In the genomic region with DNA sequence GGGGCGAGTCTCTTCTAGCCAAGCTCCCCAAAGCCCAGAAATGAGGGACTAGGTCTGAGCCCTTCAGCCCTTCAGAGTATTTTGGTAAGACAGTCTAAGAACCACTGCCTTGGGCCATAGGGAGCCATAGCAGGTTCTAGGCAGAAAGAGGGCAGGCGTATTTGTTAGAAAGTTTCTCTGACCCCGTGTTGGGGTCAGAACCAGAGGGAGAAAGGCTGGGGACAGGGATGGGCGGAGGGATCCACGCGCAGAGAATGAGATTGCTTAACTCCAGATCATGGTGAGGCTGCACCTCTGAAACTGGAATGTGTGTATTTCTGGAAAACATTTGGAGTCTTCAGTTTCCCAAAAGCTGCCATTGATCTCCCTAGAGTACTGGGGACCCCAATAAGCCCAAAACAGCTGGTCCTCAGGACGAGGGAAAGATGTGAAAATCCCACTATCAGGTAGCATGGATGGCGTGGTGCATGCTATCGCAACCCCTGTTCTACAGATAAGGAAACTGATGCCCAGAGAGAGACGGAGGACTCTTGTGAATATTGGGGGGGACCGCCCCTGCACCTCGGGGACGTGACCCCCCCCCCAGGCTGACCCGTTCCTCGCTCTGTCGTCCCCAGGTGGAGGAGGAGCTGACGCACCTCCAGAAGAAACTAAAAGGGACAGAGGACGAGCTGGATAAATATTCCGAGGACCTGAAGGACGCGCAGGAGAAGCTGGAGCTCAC, we compare ENCODE assay signal across 8 cellular contexts. TPM values are rescaled to one million over a fixed set of nuclear protein-coding genes. Genes with fewer than 3 reads are reported as not detected.
DNase-seq lines count a peak whose midpoint lies in the region; ATAC-seq and TF ChIP-seq lines count a peak whose summit lies in the region.

No MANE protein-coding gene starts in this region.

- 32 to 33% methylated on average over 21 of the region's 21 CpGs for WGBS in heart right ventricle, 2 donors
- WGBS in body of pancreas, 2 donors = 29 to 32% methylated on average over 19 to 21 of the region's 21 CpGs

- H3K27ac Mint-ChIP-seq in memory B cell = peak overlapping the region; percentile 94

- ATAC-seq in heart right ventricle (no peak), left ventricle myocardium superior (no peak), body of pancreas (no peak), memory B cell (ENCODE audit: low read depth) (no peak), HG02798 (IDR thresholded peaks at IDR 0.05; ENCODE audit: poor library complexity, unreplicated experiment) (no peak), HG03097 (IDR thresholded peaks at IDR 0.05; ENCODE audit: low FRiP score, unreplicated experiment) (no peak)

- H3K36me3 Mint-ChIP-seq in memory B cell = no peaks in the 10 kb centered on the region

- TF ChIP-seq CTCF in heart right ventricle (IDR thresholded peaks at IDR 0.05) (no peak), body of pancreas (IDR thresholded peaks at IDR 0.05) (no peak), vagina (IDR thresholded peaks at IDR 0.05) (no peak)

- H3K27ac ChIP-seq in heart right ventricle (peak overlapping the region; percentile 99 to 100 (median 100)), body of pancreas (peak overlapping the region; percentile 87 to 98 (median 95)), vagina (peak overlapping the region; percentile 99)

- DNase-seq in heart right ventricle (no peak), left ventricle myocardium superior (no peak), body of pancreas (no peak), memory B cell (ENCODE audit: low spot score in 2 of 2) (no peak), vagina (ENCODE audit: extremely low spot score in 2 of 2) (no peak), superior temporal gyrus (ENCODE audit: extremely low spot score) (no peak)

- H3K36me3 ChIP-seq in heart right ventricle (peaks cover 0 to 22% (median 0%) of the 10 kb centered on the region in 9 donors), body of pancreas (replicated peaks in 1 of 2; ENCODE audit: insufficient read depth in 1 of 2, low read depth in 2 of 2) (no peaks in the 10 kb centered on the region), vagina (no peaks in the 10 kb centered on the region)

- peaks cover 33% of the 10 kb centered on the region for H3K4me1 Mint-ChIP-seq in memory B cell

- peak overlapping the region; percentile 88 for H3K4me3 Mint-ChIP-seq in memory B cell

- H3K4me1 ChIP-seq in heart right ventricle = peaks cover 0 to 74% (median 50%) of the 10 kb centered on the region in 9 donors
- peaks cover 31% of the 10 kb centered on the region for H3K4me1 ChIP-seq in body of pancreas
- peaks cover 61% of the 10 kb centered on the region for H3K4me1 ChIP-seq in vagina

- H3K27me3 ChIP-seq in heart right ventricle (peaks cover 0 to 4% (median 0%) of the 10 kb centered on the region in 7 donors), body of pancreas (no peaks in the 10 kb centered on the region), vagina (no peaks in the 10 kb centered on the region)

- no peak for TF ChIP-seq POLR2A in body of pancreas (IDR thresholded peaks at IDR 0.05)
- peak in 1 of 2 donors; percentile 76 for TF ChIP-seq POLR2A in vagina (IDR thresholded peaks at IDR 0.05)

- H3K9me3 ChIP-seq in heart right ventricle (no peaks in the 10 kb centered on the region), body of pancreas (no peaks in the 10 kb centered on the region), vagina (no peaks in the 10 kb centered on the region)

- H3K9me3 Mint-ChIP-seq in memory B cell = no peaks in the 10 kb centered on the region

- intact Hi-C loops in heart right ventricle (cut with DNase I) (loop anchor here in 4 of 10 donors (2.0 to 5.0 kb wide), 3 partner anchors 35 to 238 kb away; a partner anchor contains a TSS), left ventricle myocardium superior (cut with micrococcal nuclease) (no loop called here), body of pancreas (cut with DNase I) (no loop called here), vagina (cut with DNase I) (no loop called here)

- H3K4me3 ChIP-seq in heart right ventricle = peak overlapping the region; percentile 73 to 100 (median 95)
- H3K4me3 ChIP-seq in body of pancreas = peak overlapping the region in 1 of 2 donors; percentile 86
- peak overlapping the region; percentile 75 to 80 for H3K4me3 ChIP-seq in vagina

- no peaks in the 10 kb centered on the region for H3K27me3 Mint-ChIP-seq in memory B cell

RNA-seq across cellular contexts. Expression of a gene that starts 0.7 kb away (rescaled TPM):
- total RNA-seq in heart right ventricle = 100 to 1,000 TPM in 2 of 10 donors, 10 to 100 TPM in 8; 52.0 to 231 (median 72.5) TPM
- 100 to 1,000 TPM; 121 to 195 TPM for polyA plus RNA-seq in heart right ventricle
- 72.6 TPM for total RNA-seq in left ventricle myocardium superior
- 100 to 1,000 TPM; 162 to 171 TPM for total RNA-seq in body of pancreas
- 409 TPM for total RNA-seq in vagina

RNA-seq across cellular contexts. Expression of a gene that starts 36.1 kb away (rescaled TPM):
- total RNA-seq in heart right ventricle (10 to 100 TPM; 16.4 to 47.4 (median 21.0) TPM), left ventricle myocardium superior (16.4 TPM), body of pancreas (10 to 100 TPM; 15.5 to 32.2 TPM), vagina (30.4 TPM)
- polyA plus RNA-seq in heart right ventricle = 10 to 100 TPM; 12.1 to 20.6 TPM
